ENCODE assay signal across 16 cellular contexts in genomic region chr3:10867384-10867783, GRCh38. TPM values are rescaled to one million over a fixed set of nuclear protein-coding genes. Genes with fewer than 3 reads are reported as not detected.
DNase-seq lines count a peak whose midpoint lies in the region; ATAC-seq and TF ChIP-seq lines count a peak whose summit lies in the region.
"Had no signal": no experiment of that assay in that cellular context is flagged by ENCODE, and none has a peak within 500 bp of the region (broad histone marks: within the 10 kb centered on the region; RNA-seq: fewer than 3 reads in every experiment).

No MANE protein-coding gene starts in this region.

- H2BK5ac ChIP-seq in H9 (ENCODE audit: insufficient read length, low read length): no peak overlapping the region

- H3K36me3 Mint-ChIP-seq in H9 (ENCODE audit: insufficient read depth in 1 of 3, low read depth in 3 of 3): no peaks in the 10 kb centered on the region

- CTCF ChIA-PET in RWPE1 (lab: Yijun Ruan, JAX): no interaction called here

- peak; percentile 32 for DNase-seq in A172 (ENCODE audit: low spot score)
- DNase-seq in H9: peak; percentile 52
- DNase-seq in RWPE1 (ENCODE audit: low spot score): peak; percentile 21
- peak; percentile 5 for DNase-seq in fibroblast of mammary gland (ENCODE audit: low read depth)
- DNase-seq in NCI-H524 treated with DMSO at 0.1 percent for 48 hours (lab: John Stamatoyannopoulos, UW): no peak
- DNase-seq in stimulated activated CD4-positive, alpha-beta T cell treated with anti-CD3 and anti-CD28 coated beads, Interleukin-4, amount 100 ng/mL, for 24 hours: no peak
- DNase-seq: amniotic stem cell; effector memory CD4-positive, alpha-beta T cell; hypothalamus; mesenchymal stem cell; NCI-H2029 treated with DMSO at 0.1 percent for 48 hours; posterior cingulate gyrus; stimulated activated naive CD4-positive, alpha-beta T cell had no signal

- H3K4me1 Mint-ChIP-seq in H9: peaks cover 0 to under 1% of the 10 kb centered on the region in 2 experiments; a peak in 1 of 4 replicates

- no peak overlapping the region for H3K27ac Mint-ChIP-seq in H9
- H3K27ac Mint-ChIP-seq: T-helper 2 cell treated with Interferon-gamma antibody and Interleukin-4, amounts not matched to agents 5 μg/mL and 100 μg/mL, for 36 hours had no signal

- no peak overlapping the region for H3T11ph ChIP-seq in H9 (ENCODE audit: low read length)

- H3K14ac ChIP-seq in H9 (ENCODE audit: insufficient read depth, low read length): no peak overlapping the region

- H3K27me3 Mint-ChIP-seq in H9 (ENCODE audit: low read depth): peaks cover 95% of the 10 kb centered on the region

- H4K91ac ChIP-seq in H9 (ENCODE audit: insufficient read length, low read depth, low read length): no peak overlapping the region

- WGBS in H9 (ENCODE audit: extremely low coverage, insufficient read length, low lambda C conversion rate): no CpG with 5 or more reads among the region's 5 CpGs

- no peak overlapping the region for H4K8ac ChIP-seq in H9 (replicated peaks; ENCODE audit: insufficient read length, low read depth, low read length)

- H2BK120ac ChIP-seq in H9 (ENCODE audit: low read depth, low read length, poor library complexity, severe bottlenecking): no peak overlapping the region

- H3K9me3 Mint-ChIP-seq in H9: no peaks in the 10 kb centered on the region
- H3K9me3 Mint-ChIP-seq: T-helper 2 cell treated with Interferon-gamma antibody and Interleukin-4, amounts not matched to agents 5 μg/mL and 100 μg/mL, for 36 hours had no signal

- H3K23ac ChIP-seq in H9 (ENCODE audit: insufficient read length, low read depth, low read length): no peak overlapping the region

- no peak for TF ChIP-seq CTCF in H9 (conservative IDR thresholded peaks at IDR 0.05)
- TF ChIP-seq CTCF in RWPE1 (conservative IDR thresholded peaks at IDR 0.05; ENCODE audit: low read depth): no peak
- TF ChIP-seq CTCF in fibroblast of mammary gland (conservative IDR thresholded peaks at IDR 0.05; ENCODE audit: control insufficient read depth, insufficient read depth, low read depth, low read length): no peak

- H3K4ac ChIP-seq in H9 (ENCODE audit: low read depth, low read length): no peak overlapping the region

- H2BK15ac ChIP-seq in H9 (ENCODE audit: low read depth, low read length): no peak overlapping the region

- no peak overlapping the region for H2AFZ ChIP-seq in H9 (ENCODE audit: low read length)

- no peak overlapping the region for H3K27ac ChIP-seq in H9 (ENCODE audit: insufficient read length, low read depth, low read length)
- H3K27ac ChIP-seq in RWPE1: no peak overlapping the region

- H3K79me2 ChIP-seq in H9 (ENCODE audit: insufficient read depth, low read length): no peaks in the 10 kb centered on the region

- H3K4me2 ChIP-seq in H9 (ENCODE audit: insufficient read depth, insufficient read length, low read length): no peak overlapping the region

- no peak overlapping the region for H2BK20ac ChIP-seq in H9 (ENCODE audit: low read depth, low read length, poor library complexity, severe bottlenecking)

- H2AK5ac ChIP-seq in H9 (ENCODE audit: insufficient read length, low read length): no peak overlapping the region

- no peak overlapping the region for H3K18ac ChIP-seq in H9 (ENCODE audit: insufficient read length, low read depth, low read length)

- no peaks in the 10 kb centered on the region for H3K23me2 ChIP-seq in H9 (ENCODE audit: insufficient read length, low read depth, low read length, poor library complexity, severe bottlenecking)

- H4K20me1 ChIP-seq in H9 (ENCODE audit: control insufficient read depth, insufficient read depth, insufficient read length): no peaks in the 10 kb centered on the region

- no peak overlapping the region for H3K4me3 ChIP-seq in fibroblast of mammary gland (ENCODE audit: control insufficient read depth, low read depth, low read length)

- no peak overlapping the region for H2BK12ac ChIP-seq in H9 (ENCODE audit: insufficient read length, low read depth, low read length)

- H3K9ac ChIP-seq in H9 (ENCODE audit: extremely low read depth, insufficient read length, low read length): no peak overlapping the region

- no peaks in the 10 kb centered on the region for H3K4me1 ChIP-seq in H9 (ENCODE audit: insufficient read depth, low read length)

- ATAC-seq in GM21529 (IDR thresholded peaks at IDR 0.05; ENCODE audit: unreplicated experiment) (no peak), GM18873 (IDR thresholded peaks at IDR 0.05; ENCODE audit: low FRiP score, unreplicated experiment) (no peak)

- H3K27me3 ChIP-seq in H9 (ENCODE audit: insufficient read depth, low read length): peaks cover 31% of the 10 kb centered on the region; the same call in 1 of the 2 replicates

- POLR2A ChIA-PET in RWPE1 (lab: Yijun Ruan, JAX; ENCODE audit: low non-redundant PET): no interaction called here

- H3K4me3 Mint-ChIP-seq in H9: no peak overlapping the region
- H3K4me3 Mint-ChIP-seq: T-helper 2 cell treated with Interferon-gamma antibody and Interleukin-4, amounts not matched to agents 5 μg/mL and 100 μg/mL, for 36 hours had no signal

- H3K9me3 ChIP-seq in H9 (ENCODE audit: control insufficient read depth, low read depth, low read length): no peaks in the 10 kb centered on the region

- no peak overlapping the region for H3K56ac ChIP-seq in H9 (ENCODE audit: insufficient read length, low read depth, low read length)

- H4K5ac ChIP-seq in H9 (ENCODE audit: insufficient read length, low read depth, low read length): no peak overlapping the region

- H3K79me1 ChIP-seq in H9 (ENCODE audit: insufficient read depth, low read depth, low read length, poor library complexity, severe bottlenecking): no peaks in the 10 kb centered on the region

RNA-seq across cellular contexts. Expression of gene SLC6A11, which starts 51.4 kb away (rescaled TPM):
- 0.02 TPM in 1 of 2 replicates, not detected in the other for total RNA-seq in A172 (2014; rRNA removed; shearing (Covaris generic))
- total RNA-seq in H9 (2021): 1.5 and 1.9 TPM in 2 replicates

Comparison
In these comparisons a context has a peak if more than half of its experiments do, and no peak if none do; other contexts are left out.
1. DNase-seq: peak in A172 (single experiment), H9 (single experiment), RWPE1 (single experiment) and fibroblast of mammary gland (single experiment); none in NCI-H524 treated with DMSO at 0.1 percent for 48 hours (single experiment) and stimulated activated CD4-positive, alpha-beta T cell treated with anti-CD3 and anti-CD28 coated beads, Interleukin-4, amount 100 ng/mL, for 24 hours (single experiment).